11 cellular contexts compared by ENCODE assay signal in the genomic region with DNA sequence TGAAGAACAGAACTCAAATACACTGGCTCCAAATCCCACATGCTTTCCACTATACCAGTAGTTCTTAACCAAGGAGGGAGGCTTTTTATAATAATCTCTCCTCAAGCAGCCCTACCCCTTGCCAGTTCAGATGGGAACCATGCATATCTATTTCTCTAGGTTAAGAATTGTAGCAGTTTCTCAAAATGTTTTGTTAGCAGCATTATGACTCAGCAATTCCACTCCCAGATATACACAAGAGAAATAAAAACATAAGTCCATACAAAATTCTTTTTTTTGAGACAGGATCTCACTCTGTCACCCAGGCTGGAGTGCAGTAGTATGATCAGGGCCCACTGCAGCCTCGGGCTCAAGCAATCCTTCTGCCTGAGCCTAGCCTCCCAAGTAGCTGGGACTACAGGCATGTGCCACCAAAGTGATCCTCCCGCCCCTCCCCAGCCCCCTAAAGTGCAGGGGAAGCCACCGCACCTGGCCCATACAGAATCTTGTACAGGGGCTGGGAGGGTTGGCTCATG. TPM values are rescaled to one million over a fixed set of nuclear protein-coding genes. Genes with fewer than 3 reads are reported as not detected.
A peak's percentile ranks its signal among the peaks of the same experiment; 100 is the strongest.
DNase-seq lines count a peak whose midpoint lies in the region; ATAC-seq, FAIRE-seq and TF ChIP-seq lines count a peak whose summit lies in the region.
"Had no signal": no experiment of that assay in that cellular context is flagged by ENCODE, and none has a peak within 500 bp of the region (broad histone marks: within the 10 kb centered on the region; RNA-seq: fewer than 3 reads in every experiment).

No MANE protein-coding gene starts in this region.

- TF ChIP-seq CTCF in cardiac muscle cell (IDR thresholded peaks at IDR 0.05; ENCODE audit: low read depth, low read length), result no peak
- no peak for TF ChIP-seq CTCF in D721Med (IDR thresholded peaks at IDR 0.05; ENCODE audit: insufficient read depth, missing control alignments)

- intact Hi-C loops in cardiac septum (cut with DNase I), result no loop called here

- no peaks in the 10 kb centered on the region for H3K27me3 ChIP-seq in cardiac muscle cell

- H3K27ac ChIP-seq in cardiac muscle cell, result peak overlapping the region; percentile 17

- H3K9me3 ChIP-seq in cardiac muscle cell (ENCODE audit: low read depth), result no peaks in the 10 kb centered on the region

- H3K4me3 ChIP-seq in cardiac muscle cell, result no peak overlapping the region

- peaks cover 34% of the 10 kb centered on the region for H3K4me1 ChIP-seq in cardiac muscle cell (ENCODE audit: low read depth)

- FAIRE-seq in GM12892 (lab: Jason Lieb, UNC) (no peak), D721Med (lab: Jason Lieb, UNC) (no peak)
- FAIRE-seq: frontal cortex had no signal

- TF ChIP-seq POLR2A in GM12892 (IDR thresholded peaks at IDR 0.05; ENCODE audit: low read depth, low read length), result no peak

- DNase-seq in cardiac muscle cell (ENCODE audit: low read depth in 1 of 2, low spot score in 1 of 2) (peak in 1 of 2 donors; percentile 82), cardiac septum (ENCODE audit: low spot score) (no peak), amniotic stem cell (lab: John Stamatoyannopoulos, UW) (peak; percentile 67), hepatic stellate cell (ENCODE audit: low spot score) (peak; percentile 57), GM12892 (ENCODE audit: insufficient read length) (no peak), D721Med (ENCODE audit: insufficient read length, low spot score) (no peak)
- DNase-seq: naive thymus-derived CD4-positive, alpha-beta T cell; NCI-H1092 had no signal

- H3K36me3 ChIP-seq in cardiac muscle cell, result no peaks in the 10 kb centered on the region

- ATAC-seq in HG03280 (IDR thresholded peaks at IDR 0.05; ENCODE audit: unreplicated experiment), result no peak
- ATAC-seq in HG03457 (IDR thresholded peaks at IDR 0.05; ENCODE audit: unreplicated experiment), result no peak
- ATAC-seq: naive thymus-derived CD4-positive, alpha-beta T cell had no signal

RNA-seq across cellular contexts. Expression of gene YWHAG, which starts 18.1 kb away (rescaled TPM):
- total RNA-seq in cardiac muscle cell (90.5 and 97.9 TPM in 2 replicates), cardiac septum (183 TPM)
- polyA plus RNA-seq in cardiac muscle cell, result 25.0 and 29.2 TPM in 2 replicates
- 87.2 TPM for polyA plus RNA-seq in GM12892 (2012; ENCODE audit: missing spikeins)

RNA-seq across cellular contexts. Expression of gene HSPB1, which starts 38.2 kb away (rescaled TPM):
- total RNA-seq in cardiac muscle cell (1,267 and 1,807 TPM in 2 replicates), cardiac septum (2,571 TPM)
- polyA plus RNA-seq in cardiac muscle cell, result 2,642 and 3,793 TPM in 2 replicates
- 36.7 TPM for polyA plus RNA-seq in GM12892 (2012; ENCODE audit: missing spikeins)

Comparison
In these comparisons a context has a peak if more than half of its experiments do, and no peak if none do; other contexts are left out.
1. DNase-seq: peak in amniotic stem cell (single experiment) and hepatic stellate cell (single experiment); none in cardiac septum (single experiment), GM12892 (single experiment) and D721Med (single experiment).